ENCODE assay signal across 8 cellular contexts in the genomic region with DNA sequence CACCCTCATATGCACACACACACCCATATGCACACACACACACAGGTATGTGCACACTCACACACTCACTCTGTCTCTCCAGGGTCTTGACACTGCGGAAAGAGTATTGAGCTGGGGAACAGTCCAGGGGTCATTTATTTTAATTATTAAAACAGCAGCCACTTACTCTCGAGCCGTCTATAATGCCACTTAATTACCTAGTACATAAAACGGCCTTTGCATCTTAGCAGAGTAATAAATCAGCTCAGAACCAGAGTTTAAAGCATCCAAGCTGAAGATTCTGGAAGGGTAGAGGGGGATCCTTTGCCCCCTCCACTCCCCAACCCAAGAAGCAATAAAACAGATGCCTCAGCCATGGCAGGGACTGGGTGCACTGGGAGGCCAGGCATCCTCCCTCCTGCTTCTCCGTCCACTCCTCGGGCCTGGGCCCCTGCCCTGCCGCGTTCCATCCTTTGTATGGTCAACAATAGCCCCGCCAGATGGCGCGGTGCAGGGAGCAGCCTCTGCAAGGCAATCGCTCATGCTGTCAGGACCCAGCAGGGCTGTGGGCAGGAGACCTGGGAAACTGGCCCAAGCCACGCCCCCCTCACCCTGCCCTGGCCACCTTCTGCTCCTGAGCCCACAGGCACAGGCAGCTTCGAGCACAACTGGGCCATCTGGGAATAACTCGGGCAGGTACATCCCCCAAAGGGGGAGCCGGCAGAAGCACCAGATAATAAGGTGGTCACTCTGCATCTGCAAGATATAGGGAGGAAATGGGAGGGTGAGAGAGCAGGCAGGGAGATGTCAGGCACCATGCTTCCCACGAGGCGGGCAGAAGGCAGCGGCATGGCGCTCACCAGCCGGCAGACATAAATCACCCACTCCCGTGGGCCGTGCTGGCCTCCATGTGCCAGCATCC. TPM values are rescaled to one million over a fixed set of nuclear protein-coding genes. Genes with fewer than 3 reads are reported as not detected.
DNase-seq lines count a peak whose midpoint lies in the region; ATAC-seq and TF ChIP-seq lines count a peak whose summit lies in the region.

No MANE protein-coding gene starts in this region.

- H3K9ac ChIP-seq in muscle layer of colon (ENCODE audit: low read length): no peak overlapping the region

- H3K27ac ChIP-seq in muscle layer of colon (ENCODE audit: low read depth, low read length): peak overlapping the region; percentile 94

- CTCF ChIA-PET in activated CD4-positive, alpha-beta T cell treated with anti-CD3 and anti-CD28 coated beads for 36 hours (lab: Charles Lee): no interaction called here

- peaks cover 95% of the 10 kb centered on the region for H3K4me1 ChIP-seq in muscle layer of colon (ENCODE audit: insufficient read depth, low read length)

- peaks cover 6% of the 10 kb centered on the region for H3K36me3 Mint-ChIP-seq in endothelial cell (ENCODE audit: low read depth, unreplicated experiment)
- H3K36me3 Mint-ChIP-seq in activated CD4-positive, alpha-beta T cell treated with anti-CD3 and anti-CD28 coated beads for 36 hours (ENCODE audit: low read depth): no peaks in the 10 kb centered on the region

- intact Hi-C loops in activated CD4-positive, alpha-beta T cell treated with anti-CD3 and anti-CD28 coated beads for 36 hours (cut with DNase I, micrococcal nuclease): no loop called here

- no peaks in the 10 kb centered on the region for H3K9me3 ChIP-seq in muscle layer of colon (ENCODE audit: low read length)

- peak overlapping the region; percentile 72 for H3K4me3 Mint-ChIP-seq in endothelial cell (ENCODE audit: unreplicated experiment)
- no peak overlapping the region for H3K4me3 Mint-ChIP-seq in activated CD4-positive, alpha-beta T cell treated with anti-CD3 and anti-CD28 coated beads for 36 hours

- no peaks in the 10 kb centered on the region for H3K27me3 ChIP-seq in muscle layer of colon (ENCODE audit: control insufficient read depth in 1 of 2, insufficient read depth in 2 of 2, low read length in 2 of 2)

- peaks cover 11% of the 10 kb centered on the region for H3K27me3 Mint-ChIP-seq in endothelial cell (ENCODE audit: unreplicated experiment)
- no peaks in the 10 kb centered on the region for H3K27me3 Mint-ChIP-seq in activated CD4-positive, alpha-beta T cell treated with anti-CD3 and anti-CD28 coated beads for 36 hours

- H3K27ac Mint-ChIP-seq in endothelial cell (ENCODE audit: unreplicated experiment): no peak overlapping the region
- H3K27ac Mint-ChIP-seq in activated CD4-positive, alpha-beta T cell treated with anti-CD3 and anti-CD28 coated beads for 36 hours: no peak overlapping the region

- no peak for TF ChIP-seq CTCF in endothelial cell (IDR thresholded peaks at IDR 0.05; ENCODE audit: unreplicated experiment)

- peaks cover 29% of the 10 kb centered on the region for H3K4me1 Mint-ChIP-seq in endothelial cell (ENCODE audit: unreplicated experiment)
- H3K4me1 Mint-ChIP-seq in activated CD4-positive, alpha-beta T cell treated with anti-CD3 and anti-CD28 coated beads for 36 hours: no peaks in the 10 kb centered on the region

- POLR2A ChIA-PET in activated CD4-positive, alpha-beta T cell treated with anti-CD3 and anti-CD28 coated beads for 36 hours (lab: Charles Lee): no interaction called here

- peak overlapping the region in 1 of 2 donors; percentile 21 for H3K4me3 ChIP-seq in muscle layer of colon (ENCODE audit: low read depth in 1 of 2, low read length in 2 of 2)

- H3K9me3 Mint-ChIP-seq in endothelial cell (ENCODE audit: unreplicated experiment): no peaks in the 10 kb centered on the region
- H3K9me3 Mint-ChIP-seq in activated CD4-positive, alpha-beta T cell treated with anti-CD3 and anti-CD28 coated beads for 36 hours (ENCODE audit: low read depth): no peaks in the 10 kb centered on the region

- DNase-seq in Daoy (ENCODE audit: low read depth) (peak; percentile 87), NCI-H748 treated with DMSO at 0.1 percent for 48 hours (lab: John Stamatoyannopoulos, UW) (peak; percentile 43), endothelial cell (ENCODE audit: low spot score) (peak; percentile 80), epidermal melanocyte (ENCODE audit: insufficient read length, low spot score) (no peak)
- no peak for DNase-seq in activated CD4-positive, alpha-beta T cell treated with anti-CD3 and anti-CD28 coated beads for 36 hours
- DNase-seq in activated CD8-positive, alpha-beta memory T cell treated with anti-CD3 and anti-CD28 coated beads for 24 hours: no peak

- no peak for ATAC-seq in activated CD4-positive, alpha-beta T cell treated with anti-CD3 and anti-CD28 coated beads for 36 hours
- ATAC-seq in GM21619 (IDR thresholded peaks at IDR 0.05; ENCODE audit: unreplicated experiment): no peak

- no peaks in the 10 kb centered on the region for H3K36me3 ChIP-seq in muscle layer of colon (ENCODE audit: insufficient read depth, low read length)

RNA-seq across cellular contexts. Expression of gene CCDC85C, which starts 40.9 kb away (rescaled TPM):
- total RNA-seq in Daoy (2014; rRNA removed; shearing (Covaris generic)): 16.6 and 19.4 TPM in 2 replicates
- total RNA-seq in endothelial cell (ENCODE audit: unreplicated experiment): 42.1 TPM
- 1 to 10 TPM; 6.1 to 6.2 TPM for total RNA-seq in activated CD4-positive, alpha-beta T cell treated with anti-CD3 and anti-CD28 coated beads for 36 hours

Comparison
In these comparisons a context has a peak if more than half of its experiments do, and no peak if none do; other contexts are left out.
1. DNase-seq: peak in Daoy (single experiment), NCI-H748 treated with DMSO at 0.1 percent for 48 hours (single experiment) and endothelial cell (single experiment); none in activated CD4-positive, alpha-beta T cell treated with anti-CD3 and anti-CD28 coated beads for 36 hours (single experiment), activated CD8-positive, alpha-beta memory T cell treated with anti-CD3 and anti-CD28 coated beads for 24 hours (single experiment) and epidermal melanocyte (single experiment).